Comparison of ENCODE assay signal across 8 cellular contexts in the genomic region with DNA sequence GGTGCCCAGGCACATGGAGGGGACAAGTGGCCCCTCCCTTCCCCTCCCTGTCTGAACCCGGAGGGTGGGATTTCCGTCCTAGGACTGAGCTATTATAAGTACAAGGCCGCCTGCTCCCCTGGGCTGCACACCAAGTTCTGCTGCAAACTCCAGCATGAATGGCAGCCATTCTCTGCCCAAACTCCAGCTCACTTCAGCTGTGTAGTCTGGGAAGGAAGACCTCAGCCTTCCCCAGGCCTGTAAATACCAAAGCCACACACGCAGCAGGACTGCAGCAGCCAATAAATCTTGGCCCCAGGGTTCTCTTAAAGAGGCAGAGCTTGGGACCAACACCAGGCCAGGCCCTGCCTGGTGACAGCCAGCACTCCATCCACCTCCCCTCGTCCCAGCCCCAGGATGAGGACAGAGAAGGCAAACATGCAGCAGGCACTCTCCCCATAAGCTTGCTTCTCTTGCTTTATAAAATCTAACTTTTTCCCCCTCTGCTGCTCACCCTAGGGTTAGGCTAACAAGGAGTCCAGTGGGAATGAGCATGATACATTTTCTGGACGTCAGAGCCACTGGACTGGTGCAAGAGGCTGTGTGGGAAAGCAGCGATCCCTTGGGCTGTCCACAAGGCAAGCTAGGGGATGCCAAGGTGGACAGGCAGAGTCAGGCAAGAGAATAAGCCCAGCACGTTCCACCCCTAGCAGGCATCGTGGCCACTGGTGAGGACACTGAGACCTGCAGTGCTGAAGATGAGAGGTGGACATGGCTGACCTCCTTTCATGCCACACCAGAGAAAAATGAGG.
DNase-seq lines count a peak whose midpoint lies in the region; ATAC-seq and TF ChIP-seq lines count a peak whose summit lies in the region.

No MANE protein-coding gene starts in this region.

- in situ Hi-C loops in GM23248 (cut with MboI) (no loop called here), gastrocnemius medialis (cut with MboI; ENCODE audit: low sequenced_read_pairs in 4 of 4) (no loop called here)

- H3K79me2 ChIP-seq in GM23248 (ENCODE audit: insufficient read depth) = no peaks in the 10 kb centered on the region

- ATAC-seq in gastrocnemius medialis = peak; percentile 67 to 74
- no peak for ATAC-seq in GM21360 (IDR thresholded peaks at IDR 0.05; ENCODE audit: unreplicated experiment)

- DNase-seq in GM23248 (peak; percentile 65), cerebellum (ENCODE audit: low spot score) (peak; percentile 24), gastrocnemius medialis (peak; percentile 35 to 62), osteocyte (ENCODE audit: extremely low spot score, unreplicated experiment) (no peak), NCI-H524 (lab: John Stamatoyannopoulos, UW) (no peak)
- DNase-seq in activated naive CD4-positive, alpha-beta T cell (lab: John Stamatoyannopoulos, UW) = no peak

- no peak overlapping the region for H3K4me2 ChIP-seq in GM23248 (ENCODE audit: unreplicated experiment)

- TF ChIP-seq CTCF in gastrocnemius medialis (IDR thresholded peaks at IDR 0.05 in 4 of 5, conservative IDR thresholded peaks at IDR 0.05 in 1 of 5) (no peak), osteocyte (IDR thresholded peaks at IDR 0.05) (no peak)

- H3K36me3 ChIP-seq in GM23248 (ENCODE audit: low read depth) (no peaks in the 10 kb centered on the region), gastrocnemius medialis (no peaks in the 10 kb centered on the region)

- intact Hi-C loops in gastrocnemius medialis (cut with DNase I; ENCODE audit: low total_unique reads) = no loop called here

- H3K27ac ChIP-seq in GM23248 (no peak overlapping the region), layer of hippocampus (ENCODE audit: low read depth, low read length) (peak overlapping the region; percentile 69), gastrocnemius medialis (peak overlapping the region; percentile 61 to 77 (median 72))

- H3K9me3 Mint-ChIP-seq in osteocyte (ENCODE audit: unreplicated experiment) = no peaks in the 10 kb centered on the region

- no peak overlapping the region for H3K4me3 Mint-ChIP-seq in osteocyte (ENCODE audit: unreplicated experiment)

- H3K9me3 ChIP-seq in GM23248 (ENCODE audit: low read depth) (no peaks in the 10 kb centered on the region), gastrocnemius medialis (no peaks in the 10 kb centered on the region)

- H3K36me3 Mint-ChIP-seq in osteocyte (ENCODE audit: unreplicated experiment) = no peaks in the 10 kb centered on the region

- no peaks in the 10 kb centered on the region for H3K27me3 Mint-ChIP-seq in osteocyte (ENCODE audit: unreplicated experiment)

- no peaks in the 10 kb centered on the region for H3F3A ChIP-seq in GM23248 (ENCODE audit: insufficient read depth)

- 47 to 50% methylated on average over 9 of the region's 9 CpGs for WGBS in GM23248 (ENCODE audit: low coverage in 1 of 2, low lambda C conversion rate in 2 of 2, missing lambda C conversion rate in 2 of 2), 2 experiments

- H3K27me3 ChIP-seq in GM23248 (replicated peaks; ENCODE audit: insufficient read depth) = no peaks in the 10 kb centered on the region
- no peaks in the 10 kb centered on the region for H3K27me3 ChIP-seq in layer of hippocampus (ENCODE audit: control insufficient read depth, insufficient read depth, low read length)
- no peaks in the 10 kb centered on the region for H3K27me3 ChIP-seq in gastrocnemius medialis

- peaks cover 46% of the 10 kb centered on the region for H3K4me1 Mint-ChIP-seq in osteocyte (ENCODE audit: unreplicated experiment)

- H3K9me2 ChIP-seq in GM23248 (ENCODE audit: insufficient read depth) = no peaks in the 10 kb centered on the region

- H4K20me1 ChIP-seq in GM23248 (ENCODE audit: insufficient read depth) = no peaks in the 10 kb centered on the region

- H3K4me1 ChIP-seq in GM23248 (ENCODE audit: insufficient read depth) = 0 out of 2 replicates have a peak, but pooled peaks cover 7% of the 10 kb centered on the region
- peaks cover 42 to 50% of the 10 kb centered on the region in 2 donors for H3K4me1 ChIP-seq in gastrocnemius medialis

- peak overlapping the region; percentile 58 for H2AFZ ChIP-seq in GM23248

- H3K9ac ChIP-seq in GM23248 = no peak overlapping the region

- H3K27ac Mint-ChIP-seq in osteocyte (ENCODE audit: unreplicated experiment) = no peak overlapping the region

- TF ChIP-seq POLR2A in gastrocnemius medialis (IDR thresholded peaks at IDR 0.05) = no peak

- H3K4me3 ChIP-seq in GM23248 (no peak overlapping the region), gastrocnemius medialis (no peak overlapping the region)

Comparison
In these comparisons a context has a peak if more than half of its experiments do, and no peak if none do; other contexts are left out.
1. DNase-seq: peak in GM23248 (single experiment), cerebellum (single experiment) and gastrocnemius medialis (2 of 2); none in activated naive CD4-positive, alpha-beta T cell (0 of 4), osteocyte (single experiment) and NCI-H524 (0 of 2).